7 cellular contexts compared by ENCODE assay signal in the genomic region with DNA sequence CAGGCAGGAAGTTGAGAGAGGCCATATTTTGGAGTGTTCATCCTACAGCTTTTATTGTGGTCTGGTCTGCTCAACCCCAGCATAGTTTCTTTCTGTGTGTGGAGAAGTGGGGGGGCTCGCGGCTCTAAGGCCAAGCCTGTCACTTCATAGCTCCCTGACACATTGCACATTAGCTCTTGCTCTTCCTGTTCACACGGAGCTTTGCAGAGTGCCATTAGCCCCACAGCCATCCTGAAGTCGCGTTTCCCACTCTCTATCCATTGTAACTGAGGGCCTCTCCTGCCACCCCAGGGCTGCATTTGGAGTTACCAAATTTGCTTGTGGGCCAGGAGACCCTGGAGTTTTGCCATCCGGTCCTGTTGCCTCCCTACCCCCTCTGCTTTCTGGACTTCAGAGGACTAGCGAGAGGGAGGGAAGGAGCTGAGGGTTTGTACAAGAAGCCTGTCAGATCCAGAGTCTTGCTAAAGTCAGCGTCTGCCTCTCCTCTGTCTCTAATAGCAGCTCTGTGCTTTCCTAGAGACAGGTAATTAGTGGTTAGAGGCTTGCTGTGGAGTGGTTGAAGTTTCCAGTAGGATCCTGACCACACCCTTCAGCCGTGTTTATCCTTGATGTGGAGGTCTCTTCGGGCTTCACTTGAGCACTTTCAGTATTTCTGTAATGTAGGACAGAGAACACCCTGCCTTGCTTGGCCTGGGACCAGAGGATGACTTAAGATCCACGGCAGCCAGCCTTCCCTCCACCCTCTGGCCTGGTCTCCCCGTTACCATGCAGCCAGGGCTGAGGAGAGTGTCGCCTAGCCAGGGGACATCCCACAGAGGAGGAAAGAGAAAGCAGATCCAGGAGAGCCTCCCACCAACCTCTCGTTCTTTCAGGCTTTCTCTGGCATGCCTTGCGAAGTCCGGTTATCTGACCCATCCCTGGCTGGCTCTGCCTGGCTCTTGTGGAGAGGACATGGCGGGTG. TPM values are rescaled to one million over a fixed set of nuclear protein-coding genes. Genes with fewer than 3 reads are reported as not detected.
DNase-seq lines count a peak whose midpoint lies in the region; ATAC-seq and TF ChIP-seq lines count a peak whose summit lies in the region.

No MANE protein-coding gene starts in this region.

- CTCF ChIA-PET in mammary epithelial cell (lab: Charles Lee; ENCODE audit: low non-redundant PET): interaction anchor here (0.6 to 1.2 kb wide), 2 partner anchors 163 to 1635 kb away, joined by 4 to 7 read pairs; no protein-coding TSS in a partner anchor

- H4K20me1 ChIP-seq in mammary epithelial cell (ENCODE audit: insufficient read depth, low read length): no peaks in the 10 kb centered on the region

- peak overlapping the region; percentile 32 for H3K27ac Mint-ChIP-seq in memory B cell

- H3K9me3 ChIP-seq in mammary epithelial cell (replicated peaks; ENCODE audit: insufficient read depth, low read length) (no peaks in the 10 kb centered on the region), tibial artery (no peaks in the 10 kb centered on the region)

- peaks cover 11% of the 10 kb centered on the region for H3K79me2 ChIP-seq in mammary epithelial cell (ENCODE audit: insufficient read depth, low read length)

- BruUV-seq in mammary epithelial cell (replicated peaks; lab: Mats Ljungman, UMichigan): no TSS peak

- no peaks in the 10 kb centered on the region for H3K27me3 ChIP-seq in mammary epithelial cell (ENCODE audit: insufficient read depth, low read length)
- no peaks in the 10 kb centered on the region for H3K27me3 ChIP-seq in tibial artery

- H3K27me3 Mint-ChIP-seq in memory B cell: no peaks in the 10 kb centered on the region

- H3K9me3 Mint-ChIP-seq in memory B cell: no peaks in the 10 kb centered on the region

- H3K9ac ChIP-seq in mammary epithelial cell (ENCODE audit: insufficient read depth, low read length): peak overlapping the region; percentile 74

- H3K4me3 ChIP-seq in mammary epithelial cell (replicated peaks in 1 of 3; ENCODE audit: insufficient read depth in 1 of 3, low read depth in 2 of 3, low read length in 3 of 3): peak overlapping the region; percentile 2 to 43 (median 26)
- H3K4me3 ChIP-seq in tibial artery: peak overlapping the region; percentile 31 to 44

- H3K36me3 ChIP-seq in mammary epithelial cell (ENCODE audit: insufficient read depth, low read length) (no peaks in the 10 kb centered on the region), tibial artery (peaks cover 0 to under 1% (median 0%) of the 10 kb centered on the region in 3 donors)

- H3K27ac ChIP-seq in mammary epithelial cell (ENCODE audit: insufficient read depth, low read depth, low read length) (peak overlapping the region; percentile 80), tibial artery (peak overlapping the region; percentile 80 to 84)

- WGBS in mammary epithelial cell (ENCODE audit: low coverage, missing lambda C conversion rate): 7% methylated on average over 15 of the region's 17 CpGs

- H3K4me1 ChIP-seq in mammary epithelial cell (ENCODE audit: insufficient read depth, low read length) (peaks cover 37% of the 10 kb centered on the region), tibial artery (peaks cover 0 to 23% (median 18%) of the 10 kb centered on the region in 4 donors)

- ATAC-seq in GM18508 (IDR thresholded peaks at IDR 0.05; ENCODE audit: insufficient read depth, unreplicated experiment) (peak; percentile 10), memory B cell (ENCODE audit: low read depth) (no peak)

- dilution Hi-C loops in mammary epithelial cell (cut with HindIII; ENCODE audit: low sequenced_read_pairs): loop anchor here (5.0 kb wide), 2 partner anchors 74 to 104 kb away; no protein-coding TSS in a partner anchor

- no peak for TF ChIP-seq CTCF in mammary epithelial cell (conservative IDR thresholded peaks at IDR 0.05 in 1 of 2, IDR thresholded peaks at IDR 0.05 in 1 of 2; ENCODE audit: extremely low read depth in 1 of 2, insufficient read depth in 1 of 2, low read depth in 1 of 2, low read length in 2 of 2)
- no peak for TF ChIP-seq CTCF in tibial artery (IDR thresholded peaks at IDR 0.05)

- H3K4me3 Mint-ChIP-seq in memory B cell: no peak overlapping the region

- peak overlapping the region; percentile 81 for H2AFZ ChIP-seq in mammary epithelial cell (ENCODE audit: low read depth, low read length)

- H3K4me1 Mint-ChIP-seq in memory B cell: peaks cover 30% of the 10 kb centered on the region

- H3K4me2 ChIP-seq in mammary epithelial cell (ENCODE audit: insufficient read depth, low read depth, low read length): peak overlapping the region; percentile 90

- H3K36me3 Mint-ChIP-seq in memory B cell: peaks cover 47% of the 10 kb centered on the region

- intact Hi-C loops in mammary epithelial cell (cut with micrococcal nuclease) (loop anchor here (1.0 to 10.0 kb wide), 4 partner anchors 35 to 1027 kb away; no protein-coding TSS in a partner anchor), tibial artery (cut with DNase I; ENCODE audit: low total_unique reads) (loop anchor here (10.0 kb wide), 1 partner anchor 97 kb away; no protein-coding TSS in a partner anchor)

- DNase-seq in HCEC 1CT: peak; percentile 65
- peak; percentile 55 for DNase-seq in NCI-H2227 (lab: John Stamatoyannopoulos, UW; ENCODE audit: unreplicated experiment)
- DNase-seq in mammary epithelial cell: peak; percentile 64
- no peak for DNase-seq in memory B cell (ENCODE audit: low spot score in 2 of 2)
- DNase-seq in tibial artery: peak; percentile 85
- DNase-seq in 8988T: no peak

- in situ Hi-C loops in mammary epithelial cell (cut with MboI; ENCODE audit: low sequenced_read_pairs in 2 of 2): loop anchor here (10.0 to 25.0 kb wide), 2 partner anchors 94 to 157 kb away; no protein-coding TSS in a partner anchor

RNA-seq across cellular contexts. Expression of a gene that starts 14.1 kb away (rescaled TPM):
- 10 to 100 TPM; 16.5 to 29.0 TPM for total RNA-seq in mammary epithelial cell
- 41.1 TPM for polyA plus RNA-seq in mammary epithelial cell
- polyA minus RNA-seq in mammary epithelial cell: 22.1 TPM

RNA-seq across cellular contexts. Expression of a gene that starts 35.1 kb away (rescaled TPM):
- 1 to 10 TPM; 6.3 to 8.8 TPM for total RNA-seq in mammary epithelial cell
- 6.0 TPM for polyA plus RNA-seq in mammary epithelial cell
- 4.8 TPM for polyA minus RNA-seq in mammary epithelial cell

RNA-seq across cellular contexts. Expression of a gene that starts 37.5 kb away (rescaled TPM):
- 10 to 100 TPM; 32.8 to 38.0 TPM for total RNA-seq in mammary epithelial cell
- polyA plus RNA-seq in mammary epithelial cell: 35.9 TPM
- polyA minus RNA-seq in mammary epithelial cell: 72.9 TPM

RNA-seq across cellular contexts. Expression of a gene that starts 49.0 kb away (rescaled TPM):
- 10 to 100 TPM in 1 of 2 donors, 1 to 10 TPM in 1; 8.0 to 30.8 TPM for total RNA-seq in mammary epithelial cell
- polyA plus RNA-seq in mammary epithelial cell: 19.0 TPM
- polyA minus RNA-seq in mammary epithelial cell: 13.6 TPM

RNA-seq across cellular contexts. Expression of a gene that starts 49.3 kb away (rescaled TPM):
- 100 to 1,000 TPM in 1 of 2 donors, 10 to 100 TPM in 1; 79.9 to 108 TPM for total RNA-seq in mammary epithelial cell
- polyA plus RNA-seq in mammary epithelial cell: 94.0 TPM
- 214 TPM for polyA minus RNA-seq in mammary epithelial cell

Comparison
In these comparisons a context has a peak if more than half of its experiments do, and no peak if none do; other contexts are left out.
1. DNase-seq: peak in HCEC 1CT (single experiment), NCI-H2227 (single experiment), mammary epithelial cell (single experiment) and tibial artery (2 of 2); none in memory B cell (0 of 2) and 8988T (single experiment).